In genomic region chr9:25677301-25678146, GRCh38 we compare ENCODE assay signal across 9 cellular contexts. TPM values are rescaled to one million over a fixed set of nuclear protein-coding genes. Genes with fewer than 3 reads are reported as not detected.
DNase-seq lines count a peak whose midpoint lies in the region; ATAC-seq, FAIRE-seq and TF ChIP-seq lines count a peak whose summit lies in the region.
"Had no signal": no experiment of that assay in that cellular context is flagged by ENCODE, and none has a peak within 500 bp of the region (broad histone marks: within the 10 kb centered on the region; RNA-seq: fewer than 3 reads in every experiment).

No MANE protein-coding gene starts in this region.

- H3K36me3 ChIP-seq in kidney (ENCODE audit: control insufficient read depth in 1 of 2, insufficient read depth in 2 of 2, low read length in 2 of 2): no peaks in the 10 kb centered on the region
- H3K36me3 ChIP-seq in spleen: no peaks in the 10 kb centered on the region
- H3K36me3 ChIP-seq: BLaER1 treated with 17β-estradiol and CSF1 and Interleukin-3, amounts not matched to agents 10 nM and 100 nM had no signal

- H3K27ac ChIP-seq in kidney (ENCODE audit: low read depth in 2 of 2, low read length in 2 of 2) (peak overlapping the region; percentile 98), spleen (peak overlapping the region; percentile 91 to 97 (median 93))
- H3K27ac ChIP-seq: BLaER1 treated with 17β-estradiol and CSF1 and Interleukin-3, amounts not matched to agents 10 nM and 100 nM had no signal

- WGBS in spleen, 5 donors: 2 to 21% (median 6%) methylated on average over 13 to 77 of the region's 77 CpGs

- TF ChIP-seq CTCF in kidney (IDR thresholded peaks at IDR 0.05; ENCODE audit: borderline replicate concordance, extremely low read depth, insufficient read depth): no peak
- no peak for TF ChIP-seq CTCF in spleen (IDR thresholded peaks at IDR 0.05 in 8 of 11, conservative IDR thresholded peaks at IDR 0.05 in 3 of 11)

- peak; percentile 53 for ATAC-seq in HG03354 (IDR thresholded peaks at IDR 0.05; ENCODE audit: poor library complexity, severe bottlenecking, unreplicated experiment)
- ATAC-seq in GM19328 (IDR thresholded peaks at IDR 0.05; ENCODE audit: unreplicated experiment): no peak

- H3K9me3 ChIP-seq in kidney (ENCODE audit: control insufficient read depth in 1 of 2, low read length in 2 of 2): no peaks in the 10 kb centered on the region
- H3K9me3 ChIP-seq in spleen: no peaks in the 10 kb centered on the region

- no peak for FAIRE-seq in kidney (lab: Jason Lieb, UNC)

- intact Hi-C loops in kidney (cut with DNase I): no loop called here
- intact Hi-C loops in spleen (cut with DNase I; ENCODE audit: low total_unique reads): no loop called here

- H3K4me3 ChIP-seq in kidney (ENCODE audit: low read length in 2 of 2) (peak overlapping the region; percentile 56 to 83), spleen (peak overlapping the region; percentile 51 to 81 (median 56))
- H3K4me3 ChIP-seq: BLaER1 treated with 17β-estradiol and CSF1 and Interleukin-3, amounts not matched to agents 10 nM and 100 nM had no signal

- DNase-seq in NCI-H2171 (lab: John Stamatoyannopoulos, UW) (peak; percentile 7), NCI-H2171 treated with DMSO at 0.1 percent for 48 hours (lab: John Stamatoyannopoulos, UW) (no peak), RKO (ENCODE audit: low spot score) (peak; percentile 90), dedifferentiated amniotic fluid mesenchymal stem cell (ENCODE audit: extremely low spot score) (peak; percentile 25), kidney (peak; percentile 96), spleen (peak; percentile 89)

- H3K9ac ChIP-seq in kidney (ENCODE audit: low read length in 2 of 2): peak overlapping the region; percentile 85 to 94
- H3K9ac ChIP-seq: BLaER1 treated with 17β-estradiol and CSF1 and Interleukin-3, amounts not matched to agents 10 nM and 100 nM had no signal

- H3K27me3 ChIP-seq in spleen (replicated peaks in 1 of 7): peaks cover 0 to 23% (median 9%) of the 10 kb centered on the region in 7 donors
- H3K27me3 ChIP-seq: BLaER1 treated with 17β-estradiol and CSF1 and Interleukin-3, amounts not matched to agents 10 nM and 100 nM had no signal

- peak in 1 of 3 donors; percentile 36 for TF ChIP-seq POLR2A in spleen (IDR thresholded peaks at IDR 0.05)

- H3K4me1 ChIP-seq in kidney (ENCODE audit: control insufficient read depth in 1 of 2, insufficient read depth in 1 of 2, low read depth in 1 of 2, low read length in 2 of 2) (no peaks in the 10 kb centered on the region), spleen (peaks cover 0 to 21% (median 13%) of the 10 kb centered on the region in 6 donors)
- H3K4me1 ChIP-seq: BLaER1 treated with 17β-estradiol and CSF1 and Interleukin-3, amounts not matched to agents 10 nM and 100 nM had no signal

RNA-seq across cellular contexts. Expression of gene TUSC1, which starts 0.7 kb away (rescaled TPM):
- total RNA-seq in kidney: 17.6 TPM
- 16.7 TPM for polyA plus RNA-seq in kidney (ENCODE audit: insufficient read depth, low read depth, low replicate concordance)
- 10 to 100 TPM in 1 of 7 donors, 1 to 10 TPM in 6; 6.3 to 15.7 (median 9.1) TPM for total RNA-seq in spleen
- 1 to 10 TPM; 4.3 to 9.7 (median 5.0) TPM for polyA plus RNA-seq in spleen
